In the genomic region with DNA sequence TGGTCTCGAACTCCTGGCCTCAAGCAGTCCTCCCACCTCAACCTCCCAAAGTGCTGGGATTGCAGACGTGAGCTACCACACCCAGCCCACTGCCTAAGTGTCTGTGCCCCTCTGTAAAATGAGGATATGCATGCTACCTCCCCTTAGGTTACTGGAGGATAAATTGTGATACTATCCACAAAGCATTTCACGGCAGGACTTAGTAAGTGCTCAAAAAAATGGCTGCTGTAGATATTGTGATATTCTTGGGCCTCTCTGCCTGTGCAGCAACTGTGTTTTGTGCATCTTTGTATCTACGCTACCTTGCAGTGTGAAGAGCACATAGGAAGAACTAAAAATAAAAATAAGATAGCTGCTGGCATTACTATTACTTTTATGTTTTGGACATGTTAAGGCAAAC, we compare ENCODE assay signal across 25 cellular contexts. TPM values are rescaled to one million over a fixed set of nuclear protein-coding genes. Genes with fewer than 3 reads are reported as not detected.
DNase-seq lines count a peak whose midpoint lies in the region; ATAC-seq and TF ChIP-seq lines count a peak whose summit lies in the region.
"Had no signal": no experiment of that assay in that cellular context is flagged by ENCODE, and none has a peak within 500 bp of the region (broad histone marks: within the 10 kb centered on the region; RNA-seq: fewer than 3 reads in every experiment).

No MANE protein-coding gene starts in this region.

- H3K27ac Mint-ChIP-seq in activated T-cell treated with anti-CD3 and anti-CD28 coated beads, Interleukin-2, amount 50 U/mL, for 24 hours = no peak overlapping the region
- no peak overlapping the region for H3K27ac Mint-ChIP-seq in activated B cell treated with CpG ODN at 0.5 μM for 24 hours
- H3K27ac Mint-ChIP-seq in immature natural killer cell = no peak overlapping the region
- no peak overlapping the region for H3K27ac Mint-ChIP-seq in osteocyte (ENCODE audit: unreplicated experiment)
- H3K27ac Mint-ChIP-seq: activated naive CD8-positive, alpha-beta T cell treated with anti-CD3 and anti-CD28 coated beads, Interleukin-2, amount 10 ng/mL, durations not matched to agents 7 days and 5 days had no signal

- peak overlapping the region; percentile 43 for H3K4me3 Mint-ChIP-seq in activated T-cell treated with anti-CD3 and anti-CD28 coated beads, Interleukin-2, amount 50 U/mL, for 4 hours
- H3K4me3 Mint-ChIP-seq in activated T-cell treated with anti-CD3 and anti-CD28 coated beads, Interleukin-2, amount 50 U/mL, for 24 hours = no peak overlapping the region
- H3K4me3 Mint-ChIP-seq in activated B cell treated with CpG ODN at 0.5 μM for 24 hours (peak overlapping the region; percentile 44), immature natural killer cell (peak overlapping the region in 3 of 5 donors; percentile 49 to 53 (median 50)), osteocyte (ENCODE audit: unreplicated experiment) (peak overlapping the region; percentile 41)
- H3K4me3 Mint-ChIP-seq: activated naive CD8-positive, alpha-beta T cell treated with anti-CD3 and anti-CD28 coated beads, Interleukin-2, amount 10 ng/mL, durations not matched to agents 7 days and 5 days had no signal

- no peak for ATAC-seq in activated T-cell treated with anti-CD3 and anti-CD28 coated beads, Interleukin-2, amount 50 U/mL, for 4 hours
- ATAC-seq in activated B cell treated with CpG ODN at 0.5 μM for 24 hours (ENCODE audit: low read depth) (no peak), GM21447 (IDR thresholded peaks at IDR 0.05; ENCODE audit: unreplicated experiment) (no peak)
- ATAC-seq: A549 had no signal

- CTCF ChIA-PET in activated B cell treated with CpG ODN at 0.5 μM for 24 hours (lab: Charles Lee) = no interaction called here

- H3K27me3 Mint-ChIP-seq in activated T-cell treated with anti-CD3 and anti-CD28 coated beads, Interleukin-2, amount 50 U/mL, for 4 hours (ENCODE audit: low read depth) = peaks cover 27% of the 10 kb centered on the region
- H3K27me3 Mint-ChIP-seq in activated T-cell treated with anti-CD3 and anti-CD28 coated beads, Interleukin-2, amount 50 U/mL, for 24 hours = peaks cover 39% of the 10 kb centered on the region
- H3K27me3 Mint-ChIP-seq in activated B cell treated with CpG ODN at 0.5 μM for 24 hours = peaks cover 18% of the 10 kb centered on the region
- H3K27me3 Mint-ChIP-seq in immature natural killer cell (ENCODE audit: low read depth in 3 of 3) = peaks cover 7 to 22% (median 8%) of the 10 kb centered on the region in 3 donors
- peaks cover 17% of the 10 kb centered on the region for H3K27me3 Mint-ChIP-seq in osteocyte (ENCODE audit: unreplicated experiment)

- no peaks in the 10 kb centered on the region for H3K36me3 Mint-ChIP-seq in activated T-cell treated with anti-CD3 and anti-CD28 coated beads, Interleukin-2, amount 50 U/mL, for 4 hours (ENCODE audit: insufficient read depth)
- H3K36me3 Mint-ChIP-seq in activated T-cell treated with anti-CD3 and anti-CD28 coated beads, Interleukin-2, amount 50 U/mL, for 24 hours (ENCODE audit: low read depth) = no peaks in the 10 kb centered on the region
- H3K36me3 Mint-ChIP-seq in activated B cell treated with CpG ODN at 0.5 μM for 24 hours (ENCODE audit: low read depth) (no peaks in the 10 kb centered on the region), immature natural killer cell (peaks cover 0 to 8% (median 0%) of the 10 kb centered on the region in 3 donors), osteocyte (ENCODE audit: unreplicated experiment) (no peaks in the 10 kb centered on the region)
- H3K36me3 Mint-ChIP-seq: activated naive CD8-positive, alpha-beta T cell treated with anti-CD3 and anti-CD28 coated beads, Interleukin-2, amount 10 ng/mL, durations not matched to agents 7 days and 5 days had no signal

- no peaks in the 10 kb centered on the region for H3K9me3 Mint-ChIP-seq in activated T-cell treated with anti-CD3 and anti-CD28 coated beads, Interleukin-2, amount 50 U/mL, for 4 hours
- no peaks in the 10 kb centered on the region for H3K9me3 Mint-ChIP-seq in activated T-cell treated with anti-CD3 and anti-CD28 coated beads, Interleukin-2, amount 50 U/mL, for 24 hours
- H3K9me3 Mint-ChIP-seq in activated B cell treated with CpG ODN at 0.5 μM for 24 hours (no peaks in the 10 kb centered on the region), immature natural killer cell (no peaks in the 10 kb centered on the region), osteocyte (ENCODE audit: unreplicated experiment) (no peaks in the 10 kb centered on the region)
- H3K9me3 Mint-ChIP-seq: activated naive CD8-positive, alpha-beta T cell treated with anti-CD3 and anti-CD28 coated beads, Interleukin-2, amount 10 ng/mL, durations not matched to agents 7 days and 5 days had no signal

- no peak for TF ChIP-seq CTCF in activated B cell treated with CpG ODN at 0.5 μM for 24 hours (IDR thresholded peaks at IDR 0.05)
- TF ChIP-seq CTCF in osteocyte (IDR thresholded peaks at IDR 0.05) = no peak

- DNase-seq in activated T-cell treated with anti-CD3 and anti-CD28 coated beads, Interleukin-2, amount 50 U/mL, for 4 hours = no peak
- DNase-seq in activated T-cell treated with anti-CD3 and anti-CD28 coated beads, Interleukin-2, amount 50 U/mL, for 24 hours = no peak
- DNase-seq in activated B cell treated with CpG ODN at 0.5 μM for 24 hours (no peak), immature natural killer cell (no peak), osteocyte (ENCODE audit: extremely low spot score, unreplicated experiment) (no peak), NCI-H526 treated with DMSO at 0.1 percent for 48 hours (lab: John Stamatoyannopoulos, UW) (no peak), cardiac septum (ENCODE audit: low spot score) (no peak)
- DNase-seq: activated CD4-positive, CD25-positive, alpha-beta regulatory T cell treated with anti-CD3 and anti-CD28 coated beads, Interleukin-2, amount 50 U/mL, for 72 hours; activated CD8-positive, alpha-beta memory T cell treated with anti-CD3 and anti-CD28 coated beads for 24 hours; activated naive CD8-positive, alpha-beta T cell treated with anti-CD3 and anti-CD28 coated beads, Interleukin-2, amount 10 ng/mL, durations not matched to agents 7 days and 5 days; AML-193; cerebellar nuclear complex; dorsolateral prefrontal cortex; H7; hypothalamus; KBM-7; mesenchymal stem cell; NCI-H2081; NCI-H345; NCI-H748 treated with DMSO at 0.1 percent for 48 hours; ovary; small intestine; trophoblast cell had no signal

- POLR2A ChIA-PET in activated B cell treated with CpG ODN at 0.5 μM for 24 hours (lab: Charles Lee) = interaction anchor here (5.3 kb wide), 1 partner anchor 43 kb away, joined by 26 read pairs; a partner anchor contains a TSS

- intact Hi-C loops in activated B cell treated with CpG ODN at 0.5 μM for 24 hours (cut with micrococcal nuclease) (no loop called here), cardiac septum (cut with DNase I) (no loop called here)

- peaks cover 8% of the 10 kb centered on the region for H3K4me1 Mint-ChIP-seq in activated T-cell treated with anti-CD3 and anti-CD28 coated beads, Interleukin-2, amount 50 U/mL, for 4 hours (ENCODE audit: low read depth)
- peaks cover 6% of the 10 kb centered on the region for H3K4me1 Mint-ChIP-seq in activated T-cell treated with anti-CD3 and anti-CD28 coated beads, Interleukin-2, amount 50 U/mL, for 24 hours (ENCODE audit: low read depth)
- H3K4me1 Mint-ChIP-seq in activated B cell treated with CpG ODN at 0.5 μM for 24 hours (peaks cover 8% of the 10 kb centered on the region), immature natural killer cell (peaks cover 0 to 5% of the 10 kb centered on the region in 2 donors), osteocyte (ENCODE audit: unreplicated experiment) (no peaks in the 10 kb centered on the region)

RNA-seq across cellular contexts. Expression of a gene that starts 1.9 kb away (rescaled TPM):
- total RNA-seq in activated T-cell treated with anti-CD3 and anti-CD28 coated beads, Interleukin-2, amount 50 U/mL, for 4 hours = 1 to 10 TPM in 1 of 3 donors, under 1 TPM in 2; 0.14 to 1.5 (median 0.34) TPM
- total RNA-seq in activated B cell treated with CpG ODN at 0.5 μM for 24 hours = not detected in 2 replicates
- not detected for polyA plus RNA-seq in immature natural killer cell
- 2.4 and 3.7 TPM in 2 replicates for total RNA-seq in osteocyte
- total RNA-seq in cardiac septum = 1.2 TPM

RNA-seq across cellular contexts. Expression of a gene that starts 7.0 kb away (rescaled TPM):
- 10 to 100 TPM; 73.6 to 88.0 (median 84.8) TPM for total RNA-seq in activated T-cell treated with anti-CD3 and anti-CD28 coated beads, Interleukin-2, amount 50 U/mL, for 4 hours
- total RNA-seq in activated B cell treated with CpG ODN at 0.5 μM for 24 hours (35.7 and 38.7 TPM in 2 replicates), osteocyte (57.6 and 60.2 TPM in 2 replicates), cardiac septum (26.3 TPM)
- polyA plus RNA-seq in immature natural killer cell = 10 to 100 TPM; 22.5 to 39.1 (median 36.9) TPM

RNA-seq across cellular contexts. Expression of a gene that starts 12.4 kb away (rescaled TPM):
- 1 to 10 TPM; 6.4 to 8.2 (median 6.8) TPM for total RNA-seq in activated T-cell treated with anti-CD3 and anti-CD28 coated beads, Interleukin-2, amount 50 U/mL, for 4 hours
- total RNA-seq in activated B cell treated with CpG ODN at 0.5 μM for 24 hours (4.9 and 5.1 TPM in 2 replicates), osteocyte (6.6 and 10.1 TPM in 2 replicates), cardiac septum (7.0 TPM)
- polyA plus RNA-seq in immature natural killer cell = under 1 TPM in 2 of 3 donors, not detected in 1; 0.10 to 0.36 TPM

RNA-seq across cellular contexts. Expression of a gene that starts 16.4 kb away (rescaled TPM):
- total RNA-seq in activated T-cell treated with anti-CD3 and anti-CD28 coated beads, Interleukin-2, amount 50 U/mL, for 4 hours = 10 to 100 TPM; 25.8 to 27.9 (median 27.2) TPM
- total RNA-seq in activated B cell treated with CpG ODN at 0.5 μM for 24 hours (9.9 and 10.4 TPM in 2 replicates), osteocyte (14.1 and 15.0 TPM in 2 replicates), cardiac septum (23.4 TPM)
- 10 to 100 TPM; 10.4 to 18.4 (median 17.7) TPM for polyA plus RNA-seq in immature natural killer cell

RNA-seq across cellular contexts. Expression of a gene that starts 25.1 kb away (rescaled TPM):
- 10 to 100 TPM; 44.3 to 48.7 (median 45.3) TPM for total RNA-seq in activated T-cell treated with anti-CD3 and anti-CD28 coated beads, Interleukin-2, amount 50 U/mL, for 4 hours
- total RNA-seq in activated B cell treated with CpG ODN at 0.5 μM for 24 hours (29.9 and 31.3 TPM in 2 replicates), osteocyte (24.3 and 26.9 TPM in 2 replicates), cardiac septum (13.7 TPM)
- polyA plus RNA-seq in immature natural killer cell = 10 to 100 TPM in 2 of 3 donors, 1 to 10 TPM in 1; 8.4 to 18.6 (median 10.3) TPM
